1 cellular context compared by ENCODE assay signal in genomic region chr1:180123463-180123936, GRCh38.
TF ChIP-seq lines count a peak whose summit lies in the region.

No MANE protein-coding gene starts in this region.

TF ChIP-seq in K562, 482 proteins besides CTCF, POLR2A, EP300 and RAD21 (continued from another document and continues in another):
- no peak for TF ChIP-seq PTRF (tag; IDR thresholded peaks at IDR 0.05)
- TF ChIP-seq RBM22 (IDR thresholded peaks at IDR 0.05; ENCODE audit: low read depth, low read length, poor library complexity, severe bottlenecking), result no peak
- no peak for TF ChIP-seq ZNF561 (CRISPR knock-in tag; conservative IDR thresholded peaks at IDR 0.05)
- no peak for TF ChIP-seq ZNF12 (CRISPR knock-in tag; IDR thresholded peaks at IDR 0.05)
- TF ChIP-seq LCOR (CRISPR knock-in tag; IDR thresholded peaks at IDR 0.05), result no peak
- TF ChIP-seq ZNF518B (CRISPR knock-in tag; IDR thresholded peaks at IDR 0.05), result no peak
- TF ChIP-seq BACH1 (tag; IDR thresholded peaks at IDR 0.05), result peak; percentile 27; the same call in 1 of the 2 replicates
- TF ChIP-seq ARNT (IDR thresholded peaks at IDR 0.05), result no peak
- no peak for TF ChIP-seq SIN3A (IDR thresholded peaks at IDR 0.05; ENCODE audit: borderline replicate concordance in 2 of 2, control insufficient read depth in 1 of 2, low read depth in 2 of 2, low read length in 2 of 2)
- no peak for TF ChIP-seq TCFL5 (CRISPR knock-in tag; conservative IDR thresholded peaks at IDR 0.05)
- peak; percentile 75; the same call in 1 of the 2 replicates for TF ChIP-seq MGA (IDR thresholded peaks at IDR 0.05)
- TF ChIP-seq TFE3 (CRISPR knock-in tag; IDR thresholded peaks at IDR 0.05), result no peak
- TF ChIP-seq ARID4B (CRISPR knock-in tag; IDR thresholded peaks at IDR 0.05), result no peak
- no peak for TF ChIP-seq MYBL2 (IDR thresholded peaks at IDR 0.05; ENCODE audit: low read depth)
- TF ChIP-seq MYBL2 (CRISPR knock-in tag; IDR thresholded peaks at IDR 0.05; ENCODE audit: borderline replicate concordance), result no peak
- no peak for TF ChIP-seq RBM39 (optimal IDR thresholded peaks at IDR 0.05; ENCODE audit: low read depth, low read length)
- TF ChIP-seq DMBX1 (CRISPR knock-in tag; IDR thresholded peaks at IDR 0.05; ENCODE audit: borderline replicate concordance), result peak; percentile 87; the same call in 1 of the 2 replicates
- peak; percentile 73; the same call in 1 of the 2 replicates for TF ChIP-seq IRF9 (tag; IDR thresholded peaks at IDR 0.05)
- no peak for TF ChIP-seq CHD1 (IDR thresholded peaks at IDR 0.05; ENCODE audit: low read length)
- TF ChIP-seq ZBTB17 (CRISPR knock-in tag; IDR thresholded peaks at IDR 0.05), result no peak
- TF ChIP-seq THRA (IDR thresholded peaks at IDR 0.05), result no peak
- TF ChIP-seq MTA2 (IDR thresholded peaks at IDR 0.05; ENCODE audit: low read depth), result no peak
- TF ChIP-seq MAFF (IDR thresholded peaks at IDR 0.05; ENCODE audit: low read length), result no peak
- TF ChIP-seq ID3 (CRISPR knock-in tag; IDR thresholded peaks at IDR 0.05), result no peak
- TF ChIP-seq ID3 (tag; IDR thresholded peaks at IDR 0.05), result 0 out of 2 replicates have a peak, but pooled peaks have one; percentile 26
- TF ChIP-seq GATAD2B (IDR thresholded peaks at IDR 0.05; ENCODE audit: borderline replicate concordance), result no peak
- no peak for TF ChIP-seq ZBTB7A (IDR thresholded peaks at IDR 0.05; ENCODE audit: borderline replicate concordance, control insufficient read depth, low read depth, low read length)
- no peak for TF ChIP-seq ZBTB26 (CRISPR knock-in tag; IDR thresholded peaks at IDR 0.05)
- no peak for TF ChIP-seq SOX6 (IDR thresholded peaks at IDR 0.05)
- no peak for TF ChIP-seq POLR2AphosphoS2 (IDR thresholded peaks at IDR 0.05; ENCODE audit: low read length)
